In genomic region chr6:12483712-12484111, GRCh38 we compare ENCODE assay signal across 8 cellular contexts.
A peak's percentile ranks its signal among the peaks of the same experiment; 100 is the strongest.
DNase-seq lines count a peak whose midpoint lies in the region; ATAC-seq and TF ChIP-seq lines count a peak whose summit lies in the region.

No MANE protein-coding gene starts in this region.

- ATAC-seq in GM19025 (IDR thresholded peaks at IDR 0.05; ENCODE audit: low read depth, unreplicated experiment): peak; percentile 79
- peak; percentile 63 for ATAC-seq in HG03139 (IDR thresholded peaks at IDR 0.05; ENCODE audit: unreplicated experiment)
- ATAC-seq in omental fat pad (ENCODE audit: low FRiP score): peak; percentile 78

- H3K27ac Mint-ChIP-seq in activated T-helper 2 cell treated with anti-CD3 and anti-CD28 coated beads, Interferon-gamma antibody, Interleukin-2, Interleukin-4, amounts not matched to agents 10 μg/mL and 5 μg/mL and 100 μg/mL, durations not matched to agents 14 hours and 24 hours and 36 hours: no peak overlapping the region

- no peaks in the 10 kb centered on the region for H3K9me3 Mint-ChIP-seq in activated T-helper 2 cell treated with anti-CD3 and anti-CD28 coated beads, Interferon-gamma antibody, Interleukin-2, Interleukin-4, amounts not matched to agents 10 μg/mL and 5 μg/mL and 100 μg/mL, durations not matched to agents 14 hours and 24 hours and 36 hours

- H3K4me1 Mint-ChIP-seq in activated T-helper 2 cell treated with anti-CD3 and anti-CD28 coated beads, Interferon-gamma antibody, Interleukin-2, Interleukin-4, amounts not matched to agents 10 μg/mL and 5 μg/mL and 100 μg/mL, durations not matched to agents 14 hours and 24 hours and 36 hours (ENCODE audit: low read depth): peaks cover 22% of the 10 kb centered on the region

- H3K4me3 Mint-ChIP-seq in activated T-helper 2 cell treated with anti-CD3 and anti-CD28 coated beads, Interferon-gamma antibody, Interleukin-2, Interleukin-4, amounts not matched to agents 10 μg/mL and 5 μg/mL and 100 μg/mL, durations not matched to agents 14 hours and 24 hours and 36 hours (ENCODE audit: low read depth): peak overlapping the region; percentile 23

- no peak for TF ChIP-seq CTCF in omental fat pad (IDR thresholded peaks at IDR 0.05)

- H3K27me3 Mint-ChIP-seq in activated T-helper 2 cell treated with anti-CD3 and anti-CD28 coated beads, Interferon-gamma antibody, Interleukin-2, Interleukin-4, amounts not matched to agents 10 μg/mL and 5 μg/mL and 100 μg/mL, durations not matched to agents 14 hours and 24 hours and 36 hours (ENCODE audit: low read depth): no peaks in the 10 kb centered on the region

- intact Hi-C loops in activated T-helper 2 cell treated with anti-CD3 and anti-CD28 coated beads, Interferon-gamma antibody, Interleukin-2, Interleukin-4, amounts not matched to agents 10 μg/mL and 5 μg/mL and 100 μg/mL, durations not matched to agents 14 hours and 24 hours and 36 hours (cut with micrococcal nuclease): no loop called here

- H3K36me3 Mint-ChIP-seq in activated T-helper 2 cell treated with anti-CD3 and anti-CD28 coated beads, Interferon-gamma antibody, Interleukin-2, Interleukin-4, amounts not matched to agents 10 μg/mL and 5 μg/mL and 100 μg/mL, durations not matched to agents 14 hours and 24 hours and 36 hours (ENCODE audit: low read depth): no peaks in the 10 kb centered on the region

- DNase-seq in AG08395 (ENCODE audit: low spot score) (peak; percentile 71), omental fat pad (ENCODE audit: low spot score) (no peak), NCI-H1048 (lab: John Stamatoyannopoulos, UW) (no peak), DMS153 treated with DMSO at 0.1 percent for 48 hours (lab: John Stamatoyannopoulos, UW; ENCODE audit: unreplicated experiment) (no peak), amygdala (lab: John Stamatoyannopoulos, UW) (no peak)
- DNase-seq in activated T-helper 2 cell treated with anti-CD3 and anti-CD28 coated beads, Interferon-gamma antibody, Interleukin-2, Interleukin-4, amounts not matched to agents 10 μg/mL and 5 μg/mL and 100 μg/mL, durations not matched to agents 14 hours and 24 hours and 36 hours (ENCODE audit: low spot score): no peak
